10 cellular contexts compared by ENCODE assay signal in the genomic region with DNA sequence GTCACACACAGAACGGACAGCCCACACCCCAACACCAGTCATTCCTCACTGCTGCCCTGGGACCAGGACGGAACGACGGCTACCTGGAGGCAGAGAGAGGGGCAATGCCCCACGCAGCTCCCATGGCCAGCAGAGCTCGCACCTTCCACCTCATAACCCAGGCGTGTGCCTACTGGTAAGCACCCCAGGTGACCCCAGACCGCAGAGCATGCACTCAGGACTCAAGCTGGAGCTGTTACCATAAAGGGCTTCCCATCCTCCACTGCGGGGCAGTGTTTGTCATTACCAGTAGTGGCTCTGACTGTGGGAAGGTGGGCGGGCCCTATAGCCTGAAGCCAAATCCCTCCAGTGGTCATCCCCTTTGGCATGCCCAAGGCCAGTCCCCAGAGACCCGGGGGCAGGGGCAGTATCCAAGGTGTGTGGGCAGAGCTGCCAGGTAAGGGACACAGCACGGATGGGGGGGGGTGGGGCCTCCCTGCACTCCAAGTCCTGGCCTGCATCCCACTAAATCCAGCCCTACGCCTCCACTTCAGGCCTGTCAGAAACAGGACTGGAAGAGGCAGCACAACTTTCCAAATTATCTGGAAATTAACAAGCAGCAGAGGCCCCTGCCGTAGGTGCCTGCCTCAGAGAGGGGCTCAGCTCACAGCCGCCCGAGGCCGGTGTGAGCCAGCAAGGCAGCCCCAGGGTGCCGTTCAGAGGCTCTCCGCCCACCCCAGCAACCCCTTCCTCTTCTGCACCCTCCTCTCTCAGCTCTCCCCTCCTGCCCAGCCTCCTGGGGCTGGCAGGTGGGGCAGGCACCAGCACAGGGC. TPM values are rescaled to one million over a fixed set of nuclear protein-coding genes. Genes with fewer than 3 reads are reported as not detected.
DNase-seq lines count a peak whose midpoint lies in the region; ATAC-seq and TF ChIP-seq lines count a peak whose summit lies in the region.
"Had no signal": no experiment of that assay in that cellular context is flagged by ENCODE, and none has a peak within 500 bp of the region (broad histone marks: within the 10 kb centered on the region; RNA-seq: fewer than 3 reads in every experiment).

No MANE protein-coding gene starts in this region.

- WGBS in ectodermal cell, 2 experiments: 46 to 47% methylated on average over 19 of the region's 19 CpGs
- WGBS in lower leg skin, 2 donors: 36 to 56% methylated on average over 19 of the region's 19 CpGs

- no peaks in the 10 kb centered on the region for H3K36me3 ChIP-seq in Loucy (ENCODE audit: insufficient read depth, low read length)
- no peaks in the 10 kb centered on the region for H3K36me3 ChIP-seq in ectodermal cell (ENCODE audit: control insufficient read depth, insufficient read depth, low read length)

- no peaks in the 10 kb centered on the region for H4K20me1 ChIP-seq in Loucy (ENCODE audit: insufficient read depth, low read length, poor library complexity, severe bottlenecking)

- TF ChIP-seq POLR2A in lower leg skin (IDR thresholded peaks at IDR 0.05): no peak

- no peak overlapping the region for H3K9ac ChIP-seq in Loucy (ENCODE audit: low read depth, low read length, poor library complexity, severe bottlenecking)

- no peaks in the 10 kb centered on the region for H3K79me2 ChIP-seq in Loucy (ENCODE audit: insufficient read depth, low read length)

- H3K9me2 ChIP-seq in Loucy (replicated peaks; ENCODE audit: low read depth, low read length): no peaks in the 10 kb centered on the region

- no peaks in the 10 kb centered on the region for H3F3A ChIP-seq in Loucy (ENCODE audit: low read depth)

- H3K27me3 ChIP-seq in Loucy (ENCODE audit: insufficient read depth, low read length, poor library complexity, severe bottlenecking) (peaks cover 14% of the 10 kb centered on the region), ectodermal cell (ENCODE audit: control insufficient read depth, insufficient read depth, low read length, poor library complexity, severe bottlenecking) (no peaks in the 10 kb centered on the region)

- H3K27ac ChIP-seq in ectodermal cell (ENCODE audit: insufficient read depth, low read depth, low read length, poor library complexity, severe bottlenecking): peak overlapping the region; percentile 67
- peak overlapping the region; percentile 71 for H3K27ac ChIP-seq in substantia nigra (ENCODE audit: low read depth, low read length, poor library complexity, severe bottlenecking)

- peak; percentile 17 to 87 for DNase-seq in lower leg skin (ENCODE audit: low spot score in 2 of 2)
- DNase-seq in substantia nigra (lab: John Stamatoyannopoulos, UW): peak in 6 of 49 donors; percentile 17 to 38 (median 26)
- no peak for DNase-seq in mucosa of gallbladder (ENCODE audit: low spot score)
- DNase-seq: NCI-H774 had no signal

- H3K4me3 ChIP-seq in Loucy (ENCODE audit: low read length, poor library complexity, severe bottlenecking) (no peak overlapping the region), ectodermal cell (ENCODE audit: insufficient read depth, low read depth, low read length) (no peak overlapping the region), lower leg skin (ENCODE audit: low read depth, poor library complexity, severe bottlenecking) (no peak overlapping the region)

- H3K9me3 ChIP-seq in Loucy (ENCODE audit: insufficient read depth, low read depth, low read length): no peaks in the 10 kb centered on the region
- H3K9me3 ChIP-seq in ectodermal cell (ENCODE audit: control insufficient read depth, low read length): no peaks in the 10 kb centered on the region

- no peak overlapping the region for H2AFZ ChIP-seq in Loucy (ENCODE audit: low read length)

- no peak for ATAC-seq in HG03442 (IDR thresholded peaks at IDR 0.05; ENCODE audit: unreplicated experiment)
- ATAC-seq in GM21737 (IDR thresholded peaks at IDR 0.05; ENCODE audit: unreplicated experiment): no peak
- no peak for ATAC-seq in GM21529 (IDR thresholded peaks at IDR 0.05; ENCODE audit: unreplicated experiment)
- ATAC-seq: activated naive CD4-positive, alpha-beta T cell treated with anti-CD3 and anti-CD28 coated beads, Interleukin-2, amount 50 U/mL, for 72 hours had no signal

- H3K4me2 ChIP-seq in Loucy (ENCODE audit: low read depth, low read length, poor library complexity, severe bottlenecking): no peak overlapping the region

- intact Hi-C loops in lower leg skin (cut with DNase I; ENCODE audit: low total_unique reads): no loop called here

- peak; percentile 21; the same call in 1 of the 2 replicates for TF ChIP-seq CTCF in Loucy (conservative IDR thresholded peaks at IDR 0.05; ENCODE audit: low read length)
- no peak for TF ChIP-seq CTCF in lower leg skin (IDR thresholded peaks at IDR 0.05)

- no peaks in the 10 kb centered on the region for H3K4me1 ChIP-seq in Loucy (ENCODE audit: insufficient read depth, low read length, poor library complexity, severe bottlenecking)
- peaks cover 59% of the 10 kb centered on the region for H3K4me1 ChIP-seq in ectodermal cell (ENCODE audit: control insufficient read depth, insufficient read depth, low read length)

RNA-seq across cellular contexts. Expression of a gene that starts 4.8 kb away (rescaled TPM):
- 49.9 TPM for polyA plus RNA-seq in ectodermal cell (2013, experiment 1 of 4)
- 46.7 TPM for polyA plus RNA-seq in ectodermal cell (2013, experiment 2 of 4)
- polyA plus RNA-seq in ectodermal cell (2013, experiment 3 of 4): 33.0 TPM
- polyA plus RNA-seq in ectodermal cell (2013, experiment 4 of 4): 37.2 TPM
- total RNA-seq in lower leg skin: 10 to 100 TPM; 16.4 to 38.1 (median 28.8) TPM
- total RNA-seq in mucosa of gallbladder: 223 TPM

RNA-seq across cellular contexts. Expression of a gene that starts 37.5 kb away (rescaled TPM):
- polyA plus RNA-seq in ectodermal cell (2013, experiment 1 of 4): not detected
- not detected for polyA plus RNA-seq in ectodermal cell (2013, experiment 2 of 4)
- polyA plus RNA-seq in ectodermal cell (2013, experiment 3 of 4): not detected
- polyA plus RNA-seq in ectodermal cell (2013, experiment 4 of 4): not detected
- total RNA-seq in lower leg skin (1 to 10 TPM in 1 of 4 donors, not detected in 3; 1.0 TPM), mucosa of gallbladder (15.0 TPM)
- total RNA-seq: activated naive CD4-positive, alpha-beta T cell treated with anti-CD3 and anti-CD28 coated beads, Interleukin-2, amount 50 U/mL, for 72 hours had no signal

RNA-seq across cellular contexts. Expression of a gene that starts 49.3 kb away (rescaled TPM):
- polyA plus RNA-seq in ectodermal cell (2013, experiment 1 of 4): not detected
- polyA plus RNA-seq in ectodermal cell (2013, experiment 2 of 4): not detected
- polyA plus RNA-seq in ectodermal cell (2013, experiment 3 of 4): not detected
- polyA plus RNA-seq in ectodermal cell (2013, experiment 4 of 4): not detected
- total RNA-seq in lower leg skin: 1 to 10 TPM in 1 of 4 donors, not detected in 3; 1.9 TPM
- 26.7 TPM for total RNA-seq in mucosa of gallbladder
- total RNA-seq: activated naive CD4-positive, alpha-beta T cell treated with anti-CD3 and anti-CD28 coated beads, Interleukin-2, amount 50 U/mL, for 72 hours had no signal
